1 cellular context compared by ENCODE assay signal in genomic region chr1:151008244-151009205, GRCh38.
A peak's percentile ranks its signal among the peaks of the same experiment; 100 is the strongest.
TF ChIP-seq lines count a peak whose summit lies in the region.

Gene PRUNE1 (plus strand): TSS chr1:151008449. CDS start chr1:151008633, 184 bp downstream.

TF ChIP-seq in K562, 482 proteins besides CTCF, POLR2A, EP300 and RAD21 (continued from another document and continues in another):
- TF ChIP-seq, protein P1, sequence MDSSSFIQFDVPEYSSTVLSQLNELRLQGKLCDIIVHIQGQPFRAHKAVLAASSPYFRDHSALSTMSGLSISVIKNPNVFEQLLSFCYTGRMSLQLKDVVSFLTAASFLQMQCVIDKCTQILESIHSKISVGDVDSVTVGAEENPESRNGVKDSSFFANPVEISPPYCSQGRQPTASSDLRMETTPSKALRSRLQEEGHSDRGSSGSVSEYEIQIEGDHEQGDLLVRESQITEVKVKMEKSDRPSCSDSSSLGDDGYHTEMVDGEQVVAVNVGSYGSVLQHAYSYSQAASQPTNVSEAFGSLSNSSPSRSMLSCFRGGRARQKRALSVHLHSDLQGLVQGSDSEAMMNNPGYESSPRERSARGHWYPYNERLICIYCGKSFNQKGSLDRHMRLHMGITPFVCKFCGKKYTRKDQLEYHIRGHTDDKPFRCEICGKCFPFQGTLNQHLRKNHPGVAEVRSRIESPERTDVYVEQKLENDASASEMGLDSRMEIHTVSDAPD (CRISPR knock-in tag; IDR thresholded peaks at IDR 0.05), result no peak
- TF ChIP-seq GATAD2A (IDR thresholded peaks at IDR 0.05), result no peak
- TF ChIP-seq ARID3B (CRISPR knock-in tag; IDR thresholded peaks at IDR 0.05; ENCODE audit: borderline replicate concordance), result no peak
- TF ChIP-seq BDP1 (IDR thresholded peaks at IDR 0.05; ENCODE audit: insufficient read depth, insufficient read length), result no peak
- no peak for TF ChIP-seq ILK (tag; IDR thresholded peaks at IDR 0.05; ENCODE audit: borderline replicate concordance, low read depth)
- 0 out of 2 replicates have a peak, but pooled peaks have one; percentile 67 for TF ChIP-seq ZNF282 (CRISPR knock-in tag; IDR thresholded peaks at IDR 0.05)
- no peak for TF ChIP-seq LEF1 (IDR thresholded peaks at IDR 0.05)
- TF ChIP-seq HIVEP1 (CRISPR knock-in tag; IDR thresholded peaks at IDR 0.05), result no peak
- peak; percentile 69 for TF ChIP-seq VEZF1 (CRISPR knock-in tag; IDR thresholded peaks at IDR 0.05)
- no peak for TF ChIP-seq GATA2 (CRISPR knock-in tag; IDR thresholded peaks at IDR 0.05)
- peak; percentile 77 for TF ChIP-seq CBX1 (IDR thresholded peaks at IDR 0.05; ENCODE audit: low read depth)
- TF ChIP-seq, protein P2, sequence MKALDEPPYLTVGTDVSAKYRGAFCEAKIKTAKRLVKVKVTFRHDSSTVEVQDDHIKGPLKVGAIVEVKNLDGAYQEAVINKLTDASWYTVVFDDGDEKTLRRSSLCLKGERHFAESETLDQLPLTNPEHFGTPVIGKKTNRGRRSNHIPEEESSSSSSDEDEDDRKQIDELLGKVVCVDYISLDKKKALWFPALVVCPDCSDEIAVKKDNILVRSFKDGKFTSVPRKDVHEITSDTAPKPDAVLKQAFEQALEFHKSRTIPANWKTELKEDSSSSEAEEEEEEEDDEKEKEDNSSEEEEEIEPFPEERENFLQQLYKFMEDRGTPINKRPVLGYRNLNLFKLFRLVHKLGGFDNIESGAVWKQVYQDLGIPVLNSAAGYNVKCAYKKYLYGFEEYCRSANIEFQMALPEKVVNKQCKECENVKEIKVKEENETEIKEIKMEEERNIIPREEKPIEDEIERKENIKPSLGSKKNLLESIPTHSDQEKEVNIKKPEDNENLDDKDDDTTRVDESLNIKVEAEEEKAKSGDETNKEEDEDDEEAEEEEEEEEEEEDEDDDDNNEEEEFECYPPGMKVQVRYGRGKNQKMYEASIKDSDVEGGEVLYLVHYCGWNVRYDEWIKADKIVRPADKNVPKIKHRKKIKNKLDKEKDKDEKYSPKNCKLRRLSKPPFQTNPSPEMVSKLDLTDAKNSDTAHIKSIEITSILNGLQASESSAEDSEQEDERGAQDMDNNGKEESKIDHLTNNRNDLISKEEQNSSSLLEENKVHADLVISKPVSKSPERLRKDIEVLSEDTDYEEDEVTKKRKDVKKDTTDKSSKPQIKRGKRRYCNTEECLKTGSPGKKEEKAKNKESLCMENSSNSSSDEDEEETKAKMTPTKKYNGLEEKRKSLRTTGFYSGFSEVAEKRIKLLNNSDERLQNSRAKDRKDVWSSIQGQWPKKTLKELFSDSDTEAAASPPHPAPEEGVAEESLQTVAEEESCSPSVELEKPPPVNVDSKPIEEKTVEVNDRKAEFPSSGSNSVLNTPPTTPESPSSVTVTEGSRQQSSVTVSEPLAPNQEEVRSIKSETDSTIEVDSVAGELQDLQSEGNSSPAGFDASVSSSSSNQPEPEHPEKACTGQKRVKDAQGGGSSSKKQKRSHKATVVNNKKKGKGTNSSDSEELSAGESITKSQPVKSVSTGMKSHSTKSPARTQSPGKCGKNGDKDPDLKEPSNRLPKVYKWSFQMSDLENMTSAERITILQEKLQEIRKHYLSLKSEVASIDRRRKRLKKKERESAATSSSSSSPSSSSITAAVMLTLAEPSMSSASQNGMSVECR (CRISPR knock-in tag; IDR thresholded peaks at IDR 0.05), result peak; percentile 55; the same call in 1 of the 2 replicates
- no peak; the same call in 1 of the 2 replicates for TF ChIP-seq PHF21A (IDR thresholded peaks at IDR 0.05; ENCODE audit: borderline replicate concordance, low read depth)
- TF ChIP-seq ZSCAN32 (CRISPR knock-in tag; IDR thresholded peaks at IDR 0.05), result no peak
- no peak for TF ChIP-seq CHD4 (IDR thresholded peaks at IDR 0.05; ENCODE audit: insufficient read depth, insufficient replicate concordance, low read depth, low read length, poor library complexity, severe bottlenecking)
- TF ChIP-seq, protein P3, sequence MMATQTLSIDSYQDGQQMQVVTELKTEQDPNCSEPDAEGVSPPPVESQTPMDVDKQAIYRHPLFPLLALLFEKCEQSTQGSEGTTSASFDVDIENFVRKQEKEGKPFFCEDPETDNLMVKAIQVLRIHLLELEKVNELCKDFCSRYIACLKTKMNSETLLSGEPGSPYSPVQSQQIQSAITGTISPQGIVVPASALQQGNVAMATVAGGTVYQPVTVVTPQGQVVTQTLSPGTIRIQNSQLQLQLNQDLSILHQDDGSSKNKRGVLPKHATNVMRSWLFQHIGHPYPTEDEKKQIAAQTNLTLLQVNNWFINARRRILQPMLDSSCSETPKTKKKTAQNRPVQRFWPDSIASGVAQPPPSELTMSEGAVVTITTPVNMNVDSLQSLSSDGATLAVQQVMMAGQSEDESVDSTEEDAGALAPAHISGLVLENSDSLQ (IDR thresholded peaks at IDR 0.05), result no peak
- no peak for TF ChIP-seq POLR2AphosphoS2 (IDR thresholded peaks at IDR 0.05; ENCODE audit: low read length)
- peak; percentile 66 for TF ChIP-seq RB1 (IDR thresholded peaks at IDR 0.05; ENCODE audit: low read depth)
- no peak; the same call in 1 of the 2 replicates for TF ChIP-seq TAF7 (tag; IDR thresholded peaks at IDR 0.05)
- TF ChIP-seq ZNF57 (CRISPR knock-in tag; IDR thresholded peaks at IDR 0.05), result no peak
- TF ChIP-seq ZNF175 (CRISPR knock-in tag; IDR thresholded peaks at IDR 0.05; ENCODE audit: low read depth), result peak; percentile 50; the same call in 1 of the 2 replicates
- no peak for TF ChIP-seq THRAP3 (IDR thresholded peaks at IDR 0.05; ENCODE audit: borderline replicate concordance)
- TF ChIP-seq NCOA4 (IDR thresholded peaks at IDR 0.05; ENCODE audit: partially characterized antibody), result no peak
- peak; percentile 65 for TF ChIP-seq ATF7 (IDR thresholded peaks at IDR 0.05)
- TF ChIP-seq PHTF2 (CRISPR knock-in tag; IDR thresholded peaks at IDR 0.05), result no peak
- TF ChIP-seq, protein P4, sequence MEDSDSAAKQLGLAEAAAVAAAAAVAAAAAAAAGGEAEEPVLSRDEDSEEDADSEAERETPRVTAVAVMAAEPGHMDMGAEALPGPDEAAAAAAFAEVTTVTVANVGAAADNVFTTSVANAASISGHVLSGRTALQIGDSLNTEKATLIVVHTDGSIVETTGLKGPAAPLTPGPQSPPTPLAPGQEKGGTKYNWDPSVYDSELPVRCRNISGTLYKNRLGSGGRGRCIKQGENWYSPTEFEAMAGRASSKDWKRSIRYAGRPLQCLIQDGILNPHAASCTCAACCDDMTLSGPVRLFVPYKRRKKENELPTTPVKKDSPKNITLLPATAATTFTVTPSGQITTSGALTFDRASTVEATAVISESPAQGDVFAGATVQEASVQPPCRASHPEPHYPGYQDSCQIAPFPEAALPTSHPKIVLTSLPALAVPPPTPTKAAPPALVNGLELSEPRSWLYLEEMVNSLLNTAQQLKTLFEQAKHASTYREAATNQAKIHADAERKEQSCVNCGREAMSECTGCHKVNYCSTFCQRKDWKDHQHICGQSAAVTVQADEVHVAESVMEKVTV (CRISPR knock-in tag; IDR thresholded peaks at IDR 0.05), result no peak
- peak; percentile 66 for TF ChIP-seq RBBP5 (IDR thresholded peaks at IDR 0.05; ENCODE audit: borderline replicate concordance, insufficient read depth, low read length, poor library complexity, severe bottlenecking)
- TF ChIP-seq L3MBTL2 (IDR thresholded peaks at IDR 0.05), result peak; percentile 67
- TF ChIP-seq PPARD (CRISPR knock-in tag; IDR thresholded peaks at IDR 0.05), result no peak
- no peak for TF ChIP-seq IRF2 (CRISPR knock-in tag; IDR thresholded peaks at IDR 0.05)
- TF ChIP-seq NR3C1 (CRISPR knock-in tag; IDR thresholded peaks at IDR 0.05), result no peak
- TF ChIP-seq, protein P5, sequence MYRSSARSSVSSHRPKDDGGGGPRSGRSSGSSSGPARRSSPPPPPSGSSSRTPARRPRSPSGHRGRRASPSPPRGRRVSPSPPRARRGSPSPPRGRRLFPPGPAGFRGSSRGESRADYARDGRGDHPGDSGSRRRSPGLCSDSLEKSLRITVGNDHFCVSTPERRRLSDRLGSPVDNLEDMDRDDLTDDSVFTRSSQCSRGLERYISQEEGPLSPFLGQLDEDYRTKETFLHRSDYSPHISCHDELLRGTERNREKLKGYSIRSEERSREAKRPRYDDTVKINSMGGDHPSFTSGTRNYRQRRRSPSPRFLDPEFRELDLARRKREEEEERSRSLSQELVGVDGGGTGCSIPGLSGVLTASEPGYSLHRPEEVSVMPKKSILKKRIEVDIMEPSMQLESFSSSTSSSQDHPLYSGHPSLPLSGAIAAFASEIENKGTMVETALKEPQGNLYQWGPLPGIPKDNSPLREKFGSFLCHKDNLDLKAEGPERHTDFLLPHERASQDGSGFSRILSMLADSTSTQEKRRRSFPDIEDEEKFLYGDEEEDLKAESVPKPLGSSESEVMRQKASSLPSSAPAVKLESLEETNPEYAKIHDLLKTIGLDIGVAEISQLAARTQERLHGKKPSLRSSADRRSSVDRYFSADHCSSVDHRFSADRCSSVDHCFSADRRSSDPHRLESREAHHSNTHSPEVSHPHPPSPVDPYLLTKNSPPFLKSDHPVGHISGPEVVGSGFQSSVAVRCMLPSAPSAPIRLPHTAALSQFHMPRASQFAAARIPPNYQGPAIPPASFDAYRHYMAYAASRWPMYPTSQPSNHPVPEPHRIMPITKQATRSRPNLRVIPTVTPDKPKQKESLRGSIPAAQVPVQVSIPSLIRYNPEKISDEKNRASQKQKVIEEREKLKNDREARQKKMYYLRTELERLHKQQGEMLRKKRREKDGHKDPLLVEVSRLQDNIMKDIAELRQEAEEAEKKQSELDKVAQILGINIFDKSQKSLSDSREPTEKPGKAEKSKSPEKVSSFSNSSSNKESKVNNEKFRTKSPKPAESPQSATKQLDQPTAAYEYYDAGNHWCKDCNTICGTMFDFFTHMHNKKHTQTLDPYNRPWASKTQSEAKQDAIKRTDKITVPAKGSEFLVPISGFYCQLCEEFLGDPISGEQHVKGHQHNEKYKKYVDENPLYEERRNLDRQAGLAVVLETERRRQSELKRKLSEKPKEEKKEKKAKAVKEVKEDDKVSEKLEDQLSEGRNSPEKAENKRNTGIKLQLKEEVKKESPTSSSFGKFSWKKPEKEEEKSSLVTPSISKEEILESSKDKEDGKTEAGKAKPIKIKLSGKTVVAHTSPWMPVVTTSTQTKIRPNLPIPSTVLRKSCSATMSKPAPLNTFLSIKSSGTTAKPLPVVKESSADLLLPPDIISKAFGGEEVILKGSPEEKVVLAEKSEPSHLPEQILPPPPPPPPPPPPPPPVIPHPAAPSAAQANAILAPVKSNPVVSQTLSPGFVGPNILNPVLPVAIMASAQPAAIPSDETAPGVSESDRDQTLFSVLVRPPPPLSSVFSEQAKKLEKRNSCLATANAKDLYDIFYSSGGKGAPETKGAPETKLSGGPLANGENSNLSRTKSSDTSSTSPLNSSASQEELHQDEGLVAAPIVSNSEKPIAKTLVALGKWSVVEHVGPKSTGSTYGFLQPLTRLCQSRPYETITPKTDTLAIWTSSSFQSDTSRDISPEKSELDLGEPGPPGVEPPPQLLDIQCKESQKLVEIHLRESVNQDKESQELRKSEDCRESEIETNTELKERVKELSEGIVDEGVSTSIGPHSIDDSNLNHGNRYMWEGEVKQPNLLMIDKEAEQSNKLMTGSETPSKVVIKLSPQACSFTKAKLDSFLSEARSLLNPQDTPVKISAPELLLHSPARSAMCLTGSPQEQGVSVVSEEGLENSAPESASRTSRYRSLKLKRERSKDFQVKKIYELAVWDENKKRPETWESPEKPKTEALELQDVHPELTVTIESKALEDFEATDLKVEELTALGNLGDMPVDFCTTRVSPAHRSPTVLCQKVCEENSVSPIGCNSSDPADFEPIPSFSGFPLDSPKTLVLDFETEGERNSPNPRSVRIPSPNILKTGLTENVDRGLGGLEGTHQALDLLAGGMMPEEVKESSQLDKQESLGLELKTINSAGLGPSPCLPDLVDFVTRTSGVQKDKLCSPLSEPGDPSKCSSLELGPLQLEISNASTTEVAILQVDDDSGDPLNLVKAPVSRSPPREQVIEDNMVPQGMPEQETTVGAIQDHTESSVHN (IDR thresholded peaks at IDR 0.05; ENCODE audit: borderline replicate concordance in 1 of 2, low read depth in 1 of 2), result 0 out of 4 replicates have a peak, but pooled peaks of 1 of the 2 experiments have one; percentile 24
- no peak for TF ChIP-seq NFATC3 (IDR thresholded peaks at IDR 0.05)
- TF ChIP-seq NONO (IDR thresholded peaks at IDR 0.05; ENCODE audit: low read depth in 2 of 2, low read length in 1 of 2), result no peak
- no peak for TF ChIP-seq TSC22D4 (tag; IDR thresholded peaks at IDR 0.05)
- TF ChIP-seq ZNF584 (CRISPR knock-in tag; IDR thresholded peaks at IDR 0.05; ENCODE audit: low read depth), result no peak
- TF ChIP-seq, protein P6, sequence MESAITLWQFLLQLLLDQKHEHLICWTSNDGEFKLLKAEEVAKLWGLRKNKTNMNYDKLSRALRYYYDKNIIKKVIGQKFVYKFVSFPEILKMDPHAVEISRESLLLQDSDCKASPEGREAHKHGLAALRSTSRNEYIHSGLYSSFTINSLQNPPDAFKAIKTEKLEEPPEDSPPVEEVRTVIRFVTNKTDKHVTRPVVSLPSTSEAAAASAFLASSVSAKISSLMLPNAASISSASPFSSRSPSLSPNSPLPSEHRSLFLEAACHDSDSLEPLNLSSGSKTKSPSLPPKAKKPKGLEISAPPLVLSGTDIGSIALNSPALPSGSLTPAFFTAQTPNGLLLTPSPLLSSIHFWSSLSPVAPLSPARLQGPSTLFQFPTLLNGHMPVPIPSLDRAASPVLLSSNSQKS (CRISPR knock-in tag; IDR thresholded peaks at IDR 0.05), result no peak
- no peak for TF ChIP-seq TFAM (CRISPR knock-in tag; conservative IDR thresholded peaks at IDR 0.05)
- no peak for TF ChIP-seq SRSF3 (IDR thresholded peaks at IDR 0.05; ENCODE audit: insufficient read depth, low read length)
